Comparison of ENCODE assay signal across 21 cellular contexts in genomic region chr17:40025559-40025958, GRCh38. TPM values are rescaled to one million over a fixed set of nuclear protein-coding genes. Genes with fewer than 3 reads are reported as not detected.
A peak's percentile ranks its signal among the peaks of the same experiment; 100 is the strongest.
DNase-seq lines count a peak whose midpoint lies in the region; ATAC-seq, FAIRE-seq and TF ChIP-seq lines count a peak whose summit lies in the region.
"Had no signal": no experiment of that assay in that cellular context is flagged by ENCODE, and none has a peak within 500 bp of the region (broad histone marks: within the 10 kb centered on the region; RNA-seq: fewer than 3 reads in every experiment).

No MANE protein-coding gene starts in this region.

- no peaks in the 10 kb centered on the region for H3K9me2 ChIP-seq in SK-N-SH

- dilution Hi-C loops in keratinocyte (cut with MboI; ENCODE audit: extremely low pct_ligation_motif_present, low sequenced_read_pairs) = no loop called here

- no peak for ATAC-seq in activated naive CD4-positive, alpha-beta T cell treated with anti-CD3 and anti-CD28 coated beads, Interleukin-2, amount 50 U/mL, for 72 hours
- ATAC-seq in upper lobe of right lung = peak; percentile 35
- ATAC-seq in GM18909 (IDR thresholded peaks at IDR 0.05; ENCODE audit: poor library complexity, unreplicated experiment) = no peak
- ATAC-seq: left colon, right cardiac atrium had no signal

- 100% methylated on average over 2 of the region's 2 CpGs for WGBS in SK-N-SH (ENCODE audit: low lambda C conversion rate)

- H3K36me3 Mint-ChIP-seq in activated naive CD4-positive, alpha-beta T cell treated with anti-CD3 and anti-CD28 coated beads, Interleukin-2, amount 50 U/mL, for 72 hours = peaks cover 21 to 26% of the 10 kb centered on the region in 2 donors

- H3K4me1 ChIP-seq in keratinocyte (ENCODE audit: control insufficient read depth, extremely low read depth, insufficient read depth, low read length) = peaks cover 62% of the 10 kb centered on the region
- H3K4me1 ChIP-seq in upper lobe of right lung = peaks cover 59% of the 10 kb centered on the region
- H3K4me1 ChIP-seq in SK-N-SH (ENCODE audit: control insufficient read depth in 1 of 2, insufficient read depth in 2 of 2, low read depth in 1 of 2, low read length in 1 of 2) = peaks cover 0 to 9% of the 10 kb centered on the region in 2 experiments; a peak in 2 of 4 replicates

- DNase-seq in activated naive CD4-positive, alpha-beta T cell treated with anti-CD3 and anti-CD28 coated beads, Interleukin-2, amount 50 U/mL, for 72 hours (ENCODE audit: low spot score in 2 of 2) = no peak
- DNase-seq in activated naive CD4-positive, alpha-beta T cell treated with anti-CD3 and anti-CD28 coated beads, Interleukin-2, amount 50 U/mL, for 16 hours = no peak
- DNase-seq in keratinocyte (ENCODE audit: low read depth, low spot score) (no peak), upper lobe of right lung (no peak), SK-N-SH (no peak), GM10248 (ENCODE audit: extremely low spot score) (no peak)
- DNase-seq: colonic mucosa, foreskin melanocyte, mucosa of descending colon, NCI-H1436 treated with DMSO at 0.1 percent for 48 hours, RPMI8226 had no signal

- H3K9me1 ChIP-seq in keratinocyte (ENCODE audit: control insufficient read depth, extremely low read depth, insufficient read depth, low read length) = peaks cover 2% of the 10 kb centered on the region

- POLR2A ChIA-PET in SK-N-SH (lab: Yijun Ruan, JAX) (no interaction called here), GM10248 (lab: Yijun Ruan, JAX) (no interaction called here)

- TF ChIP-seq RAD21 in SK-N-SH (IDR thresholded peaks at IDR 0.05; ENCODE audit: low read length) = no peak

- intact Hi-C loops in upper lobe of right lung (cut with DNase I) = no loop called here

- H3K4me3 ChIP-seq in keratinocyte (ENCODE audit: control insufficient read depth in 2 of 3, extremely low read depth in 1 of 3, insufficient read depth in 2 of 3, low read depth in 1 of 3, low read length in 3 of 3) (no peak overlapping the region), upper lobe of right lung (no peak overlapping the region), SK-N-SH (ENCODE audit: low read depth in 2 of 2, low read length in 1 of 2) (no peak overlapping the region)
- H3K4me3 ChIP-seq: colonic mucosa, mucosa of descending colon had no signal

- H3K36me3 ChIP-seq in keratinocyte (ENCODE audit: control insufficient read depth in 2 of 2, extremely low read depth in 1 of 2, insufficient read depth in 2 of 2, low read length in 2 of 2) (peaks cover 10 to 52% of the 10 kb centered on the region in 2 experiments), upper lobe of right lung (peaks cover 65% of the 10 kb centered on the region), SK-N-SH (replicated peaks in 1 of 2; ENCODE audit: control insufficient read depth in 1 of 2, insufficient read depth in 2 of 2, low read length in 1 of 2) (peaks cover 19 to 34% of the 10 kb centered on the region in 2 experiments)

- H3K27ac ChIP-seq in VCaP (peak overlapping the region; percentile 33), keratinocyte (ENCODE audit: control insufficient read depth, insufficient read depth, low read length) (peak overlapping the region; percentile 74), upper lobe of right lung (peak overlapping the region; percentile 59), SK-N-SH (ENCODE audit: low read depth in 2 of 2, low read length in 1 of 2) (no peak overlapping the region)
- H3K27ac ChIP-seq: colonic mucosa had no signal

- H3K27me3 ChIP-seq in keratinocyte (ENCODE audit: control insufficient read depth, extremely low read depth, insufficient read depth, low read length) (no peaks in the 10 kb centered on the region), upper lobe of right lung (no peaks in the 10 kb centered on the region), SK-N-SH (ENCODE audit: insufficient read depth) (no peaks in the 10 kb centered on the region)
- H3K27me3 ChIP-seq: colonic mucosa had no signal

- H3K9me3 ChIP-seq in keratinocyte (ENCODE audit: control insufficient read depth, low read depth, low read length) = no peaks in the 10 kb centered on the region
- H3K9me3 ChIP-seq in upper lobe of right lung = no peaks in the 10 kb centered on the region
- no peaks in the 10 kb centered on the region for H3K9me3 ChIP-seq in SK-N-SH
- H3K9me3 ChIP-seq: colonic mucosa, mucosa of descending colon had no signal

- H3K9ac ChIP-seq in keratinocyte (ENCODE audit: control insufficient read depth, extremely low read depth, insufficient read depth, low read length) (peak overlapping the region; percentile 38), SK-N-SH (no peak overlapping the region)

- no peaks in the 10 kb centered on the region for H3K9me3 Mint-ChIP-seq in activated naive CD4-positive, alpha-beta T cell treated with anti-CD3 and anti-CD28 coated beads, Interleukin-2, amount 50 U/mL, for 72 hours
- H3K9me3 Mint-ChIP-seq: activated T-helper 2 cell treated with anti-CD3 and anti-CD28 coated beads, Interferon-gamma antibody, Interleukin-2, Interleukin-4, amounts not matched to agents 10 μg/mL and 5 μg/mL and 100 μg/mL, durations not matched to agents 14 hours and 24 hours and 36 hours; stimulated activated naive CD8-positive, alpha-beta T cell treated with anti-CD3 and anti-CD28 coated beads, Interleukin-15, Interleukin-2, amounts not matched to agents 100 ng/mL and 50 ng/mL, for 24 hours; type B pancreatic cell had no signal

- no peaks in the 10 kb centered on the region for H3K79me2 ChIP-seq in keratinocyte (ENCODE audit: control insufficient read depth, insufficient read depth, low read length)
- H3K79me2 ChIP-seq in SK-N-SH (ENCODE audit: insufficient read depth) = no peaks in the 10 kb centered on the region

- TF ChIP-seq CTCF in VCaP (conservative IDR thresholded peaks at IDR 0.05) (no peak), keratinocyte (optimal IDR thresholded peaks at IDR 0.05 in 1 of 3, IDR thresholded peaks at IDR 0.05 in 1 of 3, conservative IDR thresholded peaks at IDR 0.05 in 1 of 3; ENCODE audit: extremely low read depth in 1 of 3, insufficient read depth in 2 of 3, low read length in 3 of 3) (no peak), upper lobe of right lung (IDR thresholded peaks at IDR 0.05) (no peak), SK-N-SH (IDR thresholded peaks at IDR 0.05) (no peak), GM10248 (IDR thresholded peaks at IDR 0.05; ENCODE audit: control extremely low read depth, extremely low read depth, low read depth, missing control alignments) (no peak)

- peaks cover 7% of the 10 kb centered on the region for H3F3A ChIP-seq in SK-N-SH (replicated peaks; ENCODE audit: insufficient read depth)

- CTCF ChIA-PET in SK-N-SH (lab: Yijun Ruan, JAX) (interaction anchor here (0.6 to 7.9 kb wide), 14 partner anchors 11 to 153 kb away, joined by 3 to 143 read pairs (median 6); partner anchors contain the start of gene CSF3), GM10248 (lab: Yijun Ruan, JAX) (interaction anchor here (1.0 to 11.5 kb wide), 14 partner anchors 10 to 404 kb away, joined by 3 to 137 read pairs (median 6); partner anchors contain the start of genes CSF3 and MED24)

- H2AFZ ChIP-seq in keratinocyte (ENCODE audit: control insufficient read depth, low read length) (no peak overlapping the region), SK-N-SH (ENCODE audit: low read depth) (no peak overlapping the region)

- no peaks in the 10 kb centered on the region for H4K20me1 ChIP-seq in keratinocyte (ENCODE audit: control insufficient read depth, extremely low read depth, insufficient read depth, low read length)
- no peaks in the 10 kb centered on the region for H4K20me1 ChIP-seq in SK-N-SH (ENCODE audit: insufficient read depth)

- no peak for FAIRE-seq in keratinocyte (lab: Jason Lieb, UNC)
- FAIRE-seq: GM18507 had no signal

- peak overlapping the region; percentile 3 to 7 for H3K27ac Mint-ChIP-seq in activated naive CD4-positive, alpha-beta T cell treated with anti-CD3 and anti-CD28 coated beads, Interleukin-2, amount 50 U/mL, for 72 hours
- H3K27ac Mint-ChIP-seq: stimulated activated naive CD8-positive, alpha-beta T cell treated with anti-CD3 and anti-CD28 coated beads, Interleukin-15, Interleukin-2, amounts not matched to agents 100 ng/mL and 50 ng/mL, for 24 hours; type B pancreatic cell had no signal

- peak overlapping the region; percentile 58 for H3K4me2 ChIP-seq in keratinocyte (ENCODE audit: control insufficient read depth, extremely low read depth, insufficient read depth, low read depth, low read length)
- no peak overlapping the region for H3K4me2 ChIP-seq in SK-N-SH

- no peak for TF ChIP-seq EP300 in SK-N-SH (IDR thresholded peaks at IDR 0.05; ENCODE audit: borderline replicate concordance in 1 of 2, low read depth in 1 of 2, low read length in 1 of 2)

RNA-seq across cellular contexts. Expression of gene CSF3, which starts 10.3 kb away (rescaled TPM):
- not detected for total RNA-seq in activated naive CD4-positive, alpha-beta T cell treated with anti-CD3 and anti-CD28 coated beads, Interleukin-2, amount 50 U/mL, for 72 hours
- polyA plus RNA-seq in keratinocyte = 0.19 to 0.84 TPM (median 0.76 TPM) in 3 replicates
- not detected for polyA plus RNA-seq in keratinocyte (2011; ENCODE audit: low read depth)
- polyA plus RNA-seq in keratinocyte (2011; cell fraction: cytosol; rRNA removed) = 0.26 and 0.30 TPM in 2 replicates
- 0.43 and 0.45 TPM in 2 replicates for polyA plus RNA-seq in keratinocyte (2011; cell fraction: nucleus; rRNA removed)
- polyA plus RNA-seq in keratinocyte (2012; ENCODE audit: low replicate concordance) = 0.66 TPM in 1 of 2 replicates, not detected in the other
- polyA minus RNA-seq in keratinocyte = 0.19 to 0.72 TPM (median 0.40 TPM) in 3 replicates
- not detected for polyA minus RNA-seq in keratinocyte (2011; cell fraction: cytosol; rRNA and poly(A)+ RNA removed)
- polyA minus RNA-seq in keratinocyte (2011; cell fraction: nucleus; rRNA and poly(A)+ RNA removed) = 0.53 TPM in 1 of 2 replicates, not detected in the other
- total RNA-seq in upper lobe of right lung = 1.2 TPM
- polyA plus RNA-seq in SK-N-SH (2012; rRNA removed) = not detected in 2 replicates
- 0.03 TPM in 1 of 2 replicates, not detected in the other for polyA plus RNA-seq in SK-N-SH (2012; cell fraction: cytosol; rRNA removed)
- not detected in 2 replicates for polyA plus RNA-seq in SK-N-SH (2012; cell fraction: nucleus; rRNA removed)
- total RNA-seq: activated T-helper 2 cell treated with anti-CD3 and anti-CD28 coated beads, Interferon-gamma antibody, Interleukin-2, Interleukin-4, amounts not matched to agents 10 μg/mL and 5 μg/mL and 100 μg/mL, durations not matched to agents 14 hours and 24 hours and 36 hours; H4; M059J; mucosa of descending colon had no signal

RNA-seq across cellular contexts. Expression of gene MED24, which starts 28.6 kb away (rescaled TPM):
- total RNA-seq in activated naive CD4-positive, alpha-beta T cell treated with anti-CD3 and anti-CD28 coated beads, Interleukin-2, amount 50 U/mL, for 72 hours = 100 to 1,000 TPM; 106 to 133 TPM
- polyA plus RNA-seq in keratinocyte (45.3 to 77.3 TPM (median 47.2 TPM) in 3 replicates), SK-N-SH (2012; rRNA removed) (62.8 and 64.5 TPM in 2 replicates)
- 20.0 TPM for polyA plus RNA-seq in keratinocyte (2011; ENCODE audit: low read depth)
- polyA plus RNA-seq in keratinocyte (2011; cell fraction: cytosol; rRNA removed) = 54.1 and 62.2 TPM in 2 replicates
- 134 and 168 TPM in 2 replicates for polyA plus RNA-seq in keratinocyte (2011; cell fraction: nucleus; rRNA removed)
- 30.8 and 51.5 TPM in 2 replicates for polyA plus RNA-seq in keratinocyte (2012; ENCODE audit: low replicate concordance)
- 82.2 to 244 TPM (median 85.5 TPM) in 3 replicates for polyA minus RNA-seq in keratinocyte
- 97.8 TPM for polyA minus RNA-seq in keratinocyte (2011; cell fraction: cytosol; rRNA and poly(A)+ RNA removed)
- polyA minus RNA-seq in keratinocyte (2011; cell fraction: nucleus; rRNA and poly(A)+ RNA removed) = 89.3 and 107 TPM in 2 replicates
- total RNA-seq in upper lobe of right lung = 81.3 TPM
- 32.9 and 39.9 TPM in 2 replicates for polyA plus RNA-seq in SK-N-SH (2012; cell fraction: cytosol; rRNA removed)
- 178 and 231 TPM in 2 replicates for polyA plus RNA-seq in SK-N-SH (2012; cell fraction: nucleus; rRNA removed)

RNA-seq across cellular contexts. Expression of gene THRA, which starts 37.2 kb away (rescaled TPM):
- 10 to 100 TPM; 14.5 to 19.3 TPM for total RNA-seq in activated naive CD4-positive, alpha-beta T cell treated with anti-CD3 and anti-CD28 coated beads, Interleukin-2, amount 50 U/mL, for 72 hours
- polyA plus RNA-seq in keratinocyte (3.3 to 5.9 TPM (median 4.5 TPM) in 3 replicates), SK-N-SH (2012; rRNA removed) (20.1 and 23.1 TPM in 2 replicates)
- 2.3 TPM for polyA plus RNA-seq in keratinocyte (2011; ENCODE audit: low read depth)
- polyA plus RNA-seq in keratinocyte (2011; cell fraction: cytosol; rRNA removed) = 2.5 and 4.4 TPM in 2 replicates
- 5.2 and 5.8 TPM in 2 replicates for polyA plus RNA-seq in keratinocyte (2011; cell fraction: nucleus; rRNA removed)
- polyA plus RNA-seq in keratinocyte (2012; ENCODE audit: low replicate concordance) = 4.9 and 8.4 TPM in 2 replicates
- 4.8 to 14.7 TPM (median 4.9 TPM) in 3 replicates for polyA minus RNA-seq in keratinocyte
- polyA minus RNA-seq in keratinocyte (2011; cell fraction: cytosol; rRNA and poly(A)+ RNA removed) = 5.6 TPM
- 2.4 and 3.2 TPM in 2 replicates for polyA minus RNA-seq in keratinocyte (2011; cell fraction: nucleus; rRNA and poly(A)+ RNA removed)
- 55.6 TPM for total RNA-seq in upper lobe of right lung
- polyA plus RNA-seq in SK-N-SH (2012; cell fraction: cytosol; rRNA removed) = 13.0 and 18.1 TPM in 2 replicates
- 13.7 and 14.4 TPM in 2 replicates for polyA plus RNA-seq in SK-N-SH (2012; cell fraction: nucleus; rRNA removed)

RNA-seq across cellular contexts. Expression of gene PSMD3, which starts 45.0 kb away (rescaled TPM):
- total RNA-seq in activated naive CD4-positive, alpha-beta T cell treated with anti-CD3 and anti-CD28 coated beads, Interleukin-2, amount 50 U/mL, for 72 hours = 100 to 1,000 TPM in 1 of 2 donors, 10 to 100 TPM in 1; 89.7 to 136 TPM
- polyA plus RNA-seq in keratinocyte (97.1 to 169 TPM (median 108 TPM) in 3 replicates), SK-N-SH (2012; rRNA removed) (87.6 and 104 TPM in 2 replicates)
- 105 TPM for polyA plus RNA-seq in keratinocyte (2011; ENCODE audit: low read depth)
- 108 and 128 TPM in 2 replicates for polyA plus RNA-seq in keratinocyte (2011; cell fraction: cytosol; rRNA removed)
- polyA plus RNA-seq in keratinocyte (2011; cell fraction: nucleus; rRNA removed) = 162 and 174 TPM in 2 replicates
- 129 and 159 TPM in 2 replicates for polyA plus RNA-seq in keratinocyte (2012; ENCODE audit: low replicate concordance)
- 114 to 244 TPM (median 137 TPM) in 3 replicates for polyA minus RNA-seq in keratinocyte
- 90.9 TPM for polyA minus RNA-seq in keratinocyte (2011; cell fraction: cytosol; rRNA and poly(A)+ RNA removed)
- 61.0 and 68.6 TPM in 2 replicates for polyA minus RNA-seq in keratinocyte (2011; cell fraction: nucleus; rRNA and poly(A)+ RNA removed)
- total RNA-seq in upper lobe of right lung = 73.6 TPM
- 57.9 and 80.3 TPM in 2 replicates for polyA plus RNA-seq in SK-N-SH (2012; cell fraction: cytosol; rRNA removed)
- 104 and 122 TPM in 2 replicates for polyA plus RNA-seq in SK-N-SH (2012; cell fraction: nucleus; rRNA removed)

Comparison
In these comparisons a context has a peak if more than half of its experiments do, and no peak if none do; other contexts are left out.
1. H3K27ac ChIP-seq: peak in VCaP (single experiment), keratinocyte (single experiment) and upper lobe of right lung (single experiment); none in SK-N-SH (0 of 2).